In genomic region chr12:131002271-131002670, GRCh38 we compare ENCODE assay signal across 15 cellular contexts. TPM values are rescaled to one million over a fixed set of nuclear protein-coding genes. Genes with fewer than 3 reads are reported as not detected.
DNase-seq lines count a peak whose midpoint lies in the region; ATAC-seq, FAIRE-seq and TF ChIP-seq lines count a peak whose summit lies in the region.
"Had no signal": no experiment of that assay in that cellular context is flagged by ENCODE, and none has a peak within 500 bp of the region (broad histone marks: within the 10 kb centered on the region; RNA-seq: fewer than 3 reads in every experiment).

No MANE protein-coding gene starts in this region.

- no peak for TF ChIP-seq CTCF in GM12878 (IDR thresholded peaks at IDR 0.05 in 2 of 3, conservative IDR thresholded peaks at IDR 0.05 in 1 of 3; ENCODE audit: control insufficient read depth in 2 of 3, extremely low read depth in 1 of 3, insufficient read depth in 1 of 3, low read depth in 3 of 3, low read length in 3 of 3)

- 0% methylated on average over 2 of the region's 2 CpGs for WGBS in GM12878 (ENCODE audit: insufficient coverage, insufficient replicate concordance, low lambda C conversion rate, missing lambda C conversion rate)
- 49 to 50% methylated on average over 2 of the region's 2 CpGs for WGBS in GM23248 (ENCODE audit: low coverage in 1 of 2, low lambda C conversion rate in 2 of 2, missing lambda C conversion rate in 2 of 2), 2 experiments

- H3K27me3 ChIP-seq in GM12878 (replicated peaks in 1 of 2; ENCODE audit: control insufficient read depth in 2 of 2, insufficient read depth in 2 of 2, low read length in 1 of 2) (no peaks in the 10 kb centered on the region), GM23248 (replicated peaks; ENCODE audit: insufficient read depth) (no peaks in the 10 kb centered on the region)
- H3K27me3 ChIP-seq: testis had no signal

- CTCF ChIA-PET in GM12878 (lab: Yijun Ruan, JAX) = interaction anchor here (0.5 to 1.4 kb wide), 9 partner anchors 8 to 981 kb away, joined by 3 to 6 read pairs (median 3); no protein-coding TSS in a partner anchor

- 0 out of 2 replicates have a peak overlapping the region, but pooled peaks have one; percentile 1 for H3K9ac ChIP-seq in GM12878 (ENCODE audit: control insufficient read depth, insufficient read depth, low read length)
- no peak overlapping the region for H3K9ac ChIP-seq in GM23248
- H3K9ac ChIP-seq: parathyroid adenoma had no signal

- H3K4me2 ChIP-seq in GM12878 (ENCODE audit: control insufficient read depth, insufficient read depth) (peak overlapping the region; percentile 30), GM23248 (ENCODE audit: unreplicated experiment) (no peak overlapping the region)

- peak; percentile 66 for FAIRE-seq in GM12878 (lab: Jason Lieb, UNC)
- FAIRE-seq: HTR-8/SVneo had no signal

- POLR2A ChIA-PET in GM12878 (lab: Charles Lee) = interaction anchor here (0.6 to 1.3 kb wide), 4 partner anchors 32 to 185 kb away, joined by 3 to 6 read pairs (median 4); no protein-coding TSS in a partner anchor

- H2AFZ ChIP-seq in GM12878 (ENCODE audit: control insufficient read depth, low read depth, low read length) (peak overlapping the region; percentile 37), GM23248 (no peak overlapping the region)
- H2AFZ ChIP-seq: parathyroid adenoma had no signal

- no peaks in the 10 kb centered on the region for H3F3A ChIP-seq in GM23248 (ENCODE audit: insufficient read depth)

- RAD21 ChIA-PET in GM12878 (lab: Charles Lee; ENCODE audit: unreplicated experiment) = interaction anchor here (0.5 to 1.9 kb wide), 12 partner anchors 22 to 185 kb away, joined by 3 to 8 read pairs (median 4); partner anchors contain the start of gene ADGRD1

- peak; percentile 13; the same call in 1 of the 2 replicates for TF ChIP-seq RAD21 in GM12878 (IDR thresholded peaks at IDR 0.05; ENCODE audit: insufficient read depth, low read depth, low read length)

- DNase-seq in GM12878 (ENCODE audit: low read depth, low spot score) (peak; percentile 60), superior temporal gyrus (ENCODE audit: extremely low spot score) (peak; percentile 64), NCI-H1694 treated with DMSO at 0.1 percent for 48 hours (lab: John Stamatoyannopoulos, UW) (no peak), T-helper 1 cell (no peak), GM23248 (no peak)
- DNase-seq: H9; NCI-H524 treated with DMSO at 0.1 percent for 48 hours; stimulated activated CD4-positive, alpha-beta T cell treated with anti-CD3 and anti-CD28 coated beads, Interleukin-4, amount 100 ng/mL, for 24 hours; testis had no signal

- peak in 1 of 2 experiments; percentile 84; a peak in 2 of 4 replicates for TF ChIP-seq EP300 in GM12878 (IDR thresholded peaks at IDR 0.05; ENCODE audit: borderline replicate concordance in 1 of 2, control insufficient read depth in 1 of 2, low read depth in 2 of 2, low read length in 2 of 2)

- H3K4me1 ChIP-seq in GM12878 (ENCODE audit: control insufficient read depth, insufficient read depth, low read length) (peaks cover 14% of the 10 kb centered on the region), GM23248 (ENCODE audit: insufficient read depth) (no peaks in the 10 kb centered on the region)
- H3K4me1 ChIP-seq: parathyroid adenoma had no signal

- no peaks in the 10 kb centered on the region for H4K20me1 ChIP-seq in GM12878 (ENCODE audit: control insufficient read depth, insufficient read depth)
- no peaks in the 10 kb centered on the region for H4K20me1 ChIP-seq in GM23248 (ENCODE audit: insufficient read depth)

- H3K4me3 ChIP-seq in GM12878 (no peak overlapping the region), GM23248 (no peak overlapping the region)
- H3K4me3 ChIP-seq: testis had no signal

- in situ Hi-C loops in GM12878 (cut with MboI) (no loop called here), GM23248 (cut with MboI) (no loop called here)

- SMC1A ChIA-PET in GM12878 (lab: Charles Lee; ENCODE audit: uncharacterized antibody, unreplicated experiment) = interaction anchor here (0.7 to 2.8 kb wide), 9 partner anchors 10 to 183 kb away, joined by 3 to 13 read pairs (median 3); partner anchors contain the start of gene ADGRD1

- H3K9me3 ChIP-seq in GM12878 (replicated peaks; ENCODE audit: control insufficient read depth, insufficient read depth, low read length) = no peaks in the 10 kb centered on the region; the same call in 1 of the 3 replicates
- no peaks in the 10 kb centered on the region for H3K9me3 ChIP-seq in GM23248 (ENCODE audit: low read depth)
- H3K9me3 ChIP-seq: testis had no signal

- peak; percentile 61; the same call in 1 of the 2 replicates for TF ChIP-seq POLR2A in GM12878 (IDR thresholded peaks at IDR 0.05; ENCODE audit: low read depth, low read length)

- no peaks in the 10 kb centered on the region for H3K9me2 ChIP-seq in GM23248 (ENCODE audit: insufficient read depth)

- intact Hi-C loops in GM12878 (cut with micrococcal nuclease; ENCODE audit: unreplicated experiment) = loop anchor here (5.0 kb wide), 1 partner anchor 130 kb away; the partner anchor contains the start of gene RAN

- peak; percentile 89 for ATAC-seq in GM21360 (IDR thresholded peaks at IDR 0.05; ENCODE audit: unreplicated experiment)
- peak; percentile 78 for ATAC-seq in HG03039 (IDR thresholded peaks at IDR 0.05; ENCODE audit: unreplicated experiment)
- ATAC-seq in GM12878 = peak; percentile 92
- no peak for ATAC-seq in HG02623 (IDR thresholded peaks at IDR 0.05; ENCODE audit: unreplicated experiment)
- ATAC-seq: SK-N-SH treated with all-trans-retinoic acid at 6 μM for 48 hours had no signal

- BruUV-seq in GM12878 (replicated peaks; lab: Mats Ljungman, UMichigan) = no TSS peak

- H3K27ac ChIP-seq in GM12878 (ENCODE audit: control insufficient read depth, insufficient read depth) = peak overlapping the region; percentile 9
- no peak overlapping the region for H3K27ac ChIP-seq in GM23248
- H3K27ac ChIP-seq: parathyroid adenoma had no signal

- no peaks in the 10 kb centered on the region for H3K36me3 ChIP-seq in GM12878 (ENCODE audit: control insufficient read depth in 2 of 2, insufficient read depth in 2 of 2, low read length in 1 of 2)
- H3K36me3 ChIP-seq in GM23248 (ENCODE audit: low read depth) = no peaks in the 10 kb centered on the region

- H3K79me2 ChIP-seq in GM12878 (ENCODE audit: control insufficient read depth, insufficient read depth, low read length) (no peaks in the 10 kb centered on the region), GM23248 (ENCODE audit: insufficient read depth) (no peaks in the 10 kb centered on the region)
- H3K79me2 ChIP-seq: parathyroid adenoma had no signal

TF ChIP-seq in GM12878, 131 proteins besides CTCF, POLR2A, EP300 and RAD21 (continues in another document):
- TF ChIP-seq RCOR1 (conservative IDR thresholded peaks at IDR 0.05; ENCODE audit: low read depth, low read length) (no peak), LARP7 (IDR thresholded peaks at IDR 0.05) (no peak), IKZF1 (conservative IDR thresholded peaks at IDR 0.05) (peak; percentile 59), IRF4 (IDR thresholded peaks at IDR 0.05; ENCODE audit: low read depth, low read length) (peak; percentile 67; the same call in 1 of the 2 replicates), SUZ12 (IDR thresholded peaks at IDR 0.05; ENCODE audit: unreplicated experiment) (no peak), BACH1 (IDR thresholded peaks at IDR 0.05; ENCODE audit: borderline replicate concordance) (no peak), HDAC2 (IDR thresholded peaks at IDR 0.05) (no peak), CHD2 (IDR thresholded peaks at IDR 0.05; ENCODE audit: borderline replicate concordance, low read depth, low read length) (no peak), HDAC6 (IDR thresholded peaks at IDR 0.05; ENCODE audit: unreplicated experiment) (no peak), TCF7 (IDR thresholded peaks at IDR 0.05; ENCODE audit: borderline replicate concordance) (no peak), NRF1 (conservative IDR thresholded peaks at IDR 0.05; ENCODE audit: low read depth, low read length) (no peak), KDM1A (IDR thresholded peaks at IDR 0.05; ENCODE audit: borderline replicate concordance) (no peak)

RNA-seq across cellular contexts. Expression of gene ADGRD1, which starts 48.6 kb away (rescaled TPM):
- total RNA-seq in GM12878 (2013; cell fraction: nucleolus; rRNA removed) = 84.0 and 84.2 TPM in 2 replicates
- total RNA-seq in GM12878 (2014; rRNA removed) (2.0 and 2.1 TPM in 2 replicates), GM12878 (2014; rRNA removed; fragmentation: Illumina TruSeq; extraction: Trizol) (0.49 and 0.69 TPM in 2 replicates), GM12878 (2021) (0.82 and 1.3 TPM in 2 replicates)
- polyA plus RNA-seq in GM12878 (2011; ENCODE audit: low read depth) = 1.0 TPM
- polyA plus RNA-seq in GM12878 (2011; rRNA removed) (9.0 and 12.7 TPM in 2 replicates), GM12878 (2014; fragmentation: Illumina TruSeq; extraction: Trizol) (0.11 and 0.21 TPM in 2 replicates), GM12878 (2014; fragmentation: Nextera tagmentation; extraction: Ambion mirVana) (under 1 TPM; 0.15 to 0.60 TPM), GM12878 (2014; rRNA removed) (1.2 and 1.7 TPM in 2 replicates), GM12878 (2016; fragmentation: Nextera tagmentation; extraction: Ambion mirVana) (1 to 10 TPM; 1.7 to 1.9 TPM), GM23248 (2016; fragmentation: Nextera tagmentation; extraction: Ambion mirVana) (11.2 and 11.3 TPM in 2 replicates)
- 21.3 and 25.3 TPM in 2 replicates for polyA plus RNA-seq in GM12878 (2011; cell fraction: cytosol; rRNA removed)
- 79.0 and 112 TPM in 2 replicates for polyA plus RNA-seq in GM12878 (2011; cell fraction: nucleus; rRNA removed)
- polyA plus RNA-seq in GM12878 (2012) = 1.4 and 4.0 TPM in 2 replicates
- polyA minus RNA-seq in GM12878 (2011; rRNA and poly(A)+ RNA removed) = 17.3 and 27.0 TPM in 2 replicates
- polyA minus RNA-seq in GM12878 (2011; cell fraction: cytosol; rRNA and poly(A)+ RNA removed) = 3.3 and 5.9 TPM in 2 replicates
- polyA minus RNA-seq in GM12878 (2011; cell fraction: nucleus; rRNA and poly(A)+ RNA removed) = 23.6 and 24.4 TPM in 2 replicates
- 7.9 and 8.2 TPM in 2 replicates for total RNA-seq in GM23248 (2014; rRNA removed; shearing (Covaris generic))

Comparison
In these comparisons a context has a peak if more than half of its experiments do, and no peak if none do; other contexts are left out.
1. DNase-seq: peak in GM12878 (single experiment) and superior temporal gyrus (single experiment); none in NCI-H1694 treated with DMSO at 0.1 percent for 48 hours (single experiment), T-helper 1 cell (0 of 5) and GM23248 (single experiment).